13 cellular contexts compared by ENCODE assay signal in the genomic region with DNA sequence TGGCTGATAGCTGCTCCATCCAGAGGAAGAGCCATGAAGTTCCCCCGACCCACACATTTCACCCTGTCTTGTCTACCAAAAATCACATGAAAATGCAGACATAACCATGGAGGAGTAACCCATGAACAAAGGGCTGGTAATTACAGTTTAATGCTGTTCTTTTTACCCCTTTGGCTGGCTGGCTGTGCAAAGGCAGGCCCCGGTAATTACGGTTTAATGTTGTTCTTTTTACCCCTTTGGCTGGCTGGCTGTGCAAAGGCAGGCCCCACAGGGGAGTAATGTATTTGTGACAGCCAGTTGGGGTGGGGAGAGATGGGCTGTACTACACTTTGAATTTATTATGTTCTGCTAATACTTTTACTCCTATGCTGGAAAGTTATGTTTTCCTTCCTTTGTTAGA. TPM values are rescaled to one million over a fixed set of nuclear protein-coding genes. Genes with fewer than 3 reads are reported as not detected.
DNase-seq lines count a peak whose midpoint lies in the region; ATAC-seq, FAIRE-seq and TF ChIP-seq lines count a peak whose summit lies in the region.
"Had no signal": no experiment of that assay in that cellular context is flagged by ENCODE, and none has a peak within 500 bp of the region (broad histone marks: within the 10 kb centered on the region; RNA-seq: fewer than 3 reads in every experiment).

No MANE protein-coding gene starts in this region.

- FAIRE-seq in H54 (lab: Jason Lieb, UNC), result no peak
- FAIRE-seq: GM12878, keratinocyte, urothelium cell line had no signal

- TF ChIP-seq POLR2A in uterus (IDR thresholded peaks at IDR 0.05) (no peak), H54 (IDR thresholded peaks at IDR 0.05; ENCODE audit: low read depth, low read length) (no peak)

- intact Hi-C loops in left ventricle myocardium inferior (cut with micrococcal nuclease), result loop anchor here (10.0 kb wide), 1 partner anchor 1012 kb away; no protein-coding TSS in a partner anchor
- intact Hi-C loops in Right ventricle myocardium inferior (cut with DNase I), result no loop called here
- intact Hi-C loops in uterus (cut with DNase I; ENCODE audit: low total_unique reads), result no loop called here

- ATAC-seq in Right ventricle myocardium inferior (no peak), GM23338 (no peak), GM21515 (IDR thresholded peaks at IDR 0.05; ENCODE audit: unreplicated experiment) (no peak)
- ATAC-seq in activated T-helper 17 cell treated with anti-CD3 and anti-CD28 coated beads, Interleukin-2, amount 50 U/mL, for 72 hours (replicated peaks), result no peak
- ATAC-seq: body of pancreas, GM12878 had no signal

- H3K27me3 Mint-ChIP-seq in activated T-helper 17 cell treated with anti-CD3 and anti-CD28 coated beads, Interleukin-2, amount 50 U/mL, for 72 hours, result no peaks in the 10 kb centered on the region
- H3K27me3 Mint-ChIP-seq in mesothelial cell of epicardium (ENCODE audit: low read depth) (no peaks in the 10 kb centered on the region), GM23338 (ENCODE audit: insufficient read depth, low read depth, poor library complexity) (peaks cover 5% of the 10 kb centered on the region)
- H3K27me3 Mint-ChIP-seq: activated B cell treated with CpG ODN at 0.5 μM for 24 hours had no signal

- peak overlapping the region; percentile 83 for H3K27ac Mint-ChIP-seq in activated T-helper 17 cell treated with anti-CD3 and anti-CD28 coated beads, Interleukin-2, amount 50 U/mL, for 72 hours
- peak overlapping the region; percentile 77 for H3K27ac Mint-ChIP-seq in mesothelial cell of epicardium
- H3K27ac Mint-ChIP-seq in GM23338, result no peak overlapping the region
- H3K27ac Mint-ChIP-seq: activated B cell treated with CpG ODN at 0.5 μM for 24 hours had no signal

- H3K27ac ChIP-seq in left ventricle myocardium inferior (replicated peaks), result peak overlapping the region; percentile 91
- peak overlapping the region; percentile 79 to 82 for H3K27ac ChIP-seq in uterus
- H3K27ac ChIP-seq in GM23338 (ENCODE audit: low read depth), result no peak overlapping the region
- H3K27ac ChIP-seq: body of pancreas had no signal

- peak overlapping the region; percentile 81 for H3K4me3 Mint-ChIP-seq in activated T-helper 17 cell treated with anti-CD3 and anti-CD28 coated beads, Interleukin-2, amount 50 U/mL, for 72 hours
- H3K4me3 Mint-ChIP-seq in mesothelial cell of epicardium, result no peak overlapping the region
- H3K4me3 Mint-ChIP-seq in GM23338, result no peak overlapping the region
- H3K4me3 Mint-ChIP-seq: activated B cell treated with CpG ODN at 0.5 μM for 24 hours had no signal

- H3K79me2 ChIP-seq in GM23338 (replicated peaks; ENCODE audit: insufficient read depth), result no peaks in the 10 kb centered on the region

- H3K9me3 ChIP-seq in left ventricle myocardium inferior (replicated peaks) (no peaks in the 10 kb centered on the region), uterus (no peaks in the 10 kb centered on the region)
- H3K9me3 ChIP-seq: body of pancreas had no signal

- no peak overlapping the region for H3K4me2 ChIP-seq in GM23338

- no peak overlapping the region for H2AFZ ChIP-seq in GM23338

- H3K27me3 ChIP-seq in left ventricle myocardium inferior (ENCODE audit: low read depth) (no peaks in the 10 kb centered on the region), uterus (no peaks in the 10 kb centered on the region), GM23338 (ENCODE audit: insufficient read depth) (no peaks in the 10 kb centered on the region)
- H3K27me3 ChIP-seq: body of pancreas had no signal

- TF ChIP-seq CTCF in left ventricle myocardium inferior (IDR thresholded peaks at IDR 0.05; ENCODE audit: borderline replicate concordance) (no peak), mesothelial cell of epicardium (IDR thresholded peaks at IDR 0.05; ENCODE audit: unreplicated experiment) (no peak), uterus (IDR thresholded peaks at IDR 0.05) (no peak), GM23338 (conservative IDR thresholded peaks at IDR 0.05; ENCODE audit: low read depth in 2 of 2) (no peak)

- no peaks in the 10 kb centered on the region for H3K36me3 ChIP-seq in left ventricle myocardium inferior
- H3K36me3 ChIP-seq in uterus, result no peaks in the 10 kb centered on the region
- no peaks in the 10 kb centered on the region for H3K36me3 ChIP-seq in GM23338 (ENCODE audit: insufficient read depth)

- no peaks in the 10 kb centered on the region for H3K36me3 Mint-ChIP-seq in activated T-helper 17 cell treated with anti-CD3 and anti-CD28 coated beads, Interleukin-2, amount 50 U/mL, for 72 hours (ENCODE audit: low read depth)
- H3K36me3 Mint-ChIP-seq in mesothelial cell of epicardium (no peaks in the 10 kb centered on the region), GM23338 (ENCODE audit: low read depth) (peaks cover 6% of the 10 kb centered on the region; the same call in 2 of the 3 replicates)

- no peaks in the 10 kb centered on the region for H4K20me1 ChIP-seq in GM23338 (replicated peaks; ENCODE audit: insufficient read depth)

- H3K4me3 ChIP-seq in left ventricle myocardium inferior (no peak overlapping the region), uterus (no peak overlapping the region), GM23338 (no peak overlapping the region)
- H3K4me3 ChIP-seq: body of pancreas, GM12878 had no signal

- DNase-seq in left ventricle myocardium inferior, result no peak
- no peak for DNase-seq in Right ventricle myocardium inferior (ENCODE audit: missing footprints)
- DNase-seq in mesothelial cell of epicardium (ENCODE audit: low spot score in 2 of 2, unreplicated experiment in 2 of 2), result no peak
- no peak for DNase-seq in uterus
- no peak for DNase-seq in GM23338 (ENCODE audit: low spot score)
- DNase-seq in H54 (ENCODE audit: insufficient read length, low spot score), result no peak
- DNase-seq: activated B cell treated with CpG ODN at 0.5 μM for 24 hours, body of pancreas had no signal

- no peaks in the 10 kb centered on the region for H3F3A ChIP-seq in GM23338 (replicated peaks; ENCODE audit: low read depth)

- H3K9me3 Mint-ChIP-seq in activated T-helper 17 cell treated with anti-CD3 and anti-CD28 coated beads, Interleukin-2, amount 50 U/mL, for 72 hours, result no peaks in the 10 kb centered on the region
- H3K9me3 Mint-ChIP-seq in mesothelial cell of epicardium, result no peaks in the 10 kb centered on the region
- peaks cover 6% of the 10 kb centered on the region; the same call in 2 of the 3 replicates for H3K9me3 Mint-ChIP-seq in GM23338
- H3K9me3 Mint-ChIP-seq: activated B cell treated with CpG ODN at 0.5 μM for 24 hours had no signal

- H3K4me1 ChIP-seq in left ventricle myocardium inferior, result peaks cover 100% of the 10 kb centered on the region
- peaks cover 18 to 25% of the 10 kb centered on the region in 2 donors for H3K4me1 ChIP-seq in uterus
- H3K4me1 ChIP-seq in GM23338 (ENCODE audit: insufficient read depth), result peaks cover 2% of the 10 kb centered on the region

- H3K4me1 Mint-ChIP-seq in activated T-helper 17 cell treated with anti-CD3 and anti-CD28 coated beads, Interleukin-2, amount 50 U/mL, for 72 hours, result peaks cover 58% of the 10 kb centered on the region
- peaks cover 68% of the 10 kb centered on the region for H3K4me1 Mint-ChIP-seq in mesothelial cell of epicardium
- H3K4me1 Mint-ChIP-seq in GM23338, result peaks cover 3% of the 10 kb centered on the region

- no peaks in the 10 kb centered on the region for H3K9me2 ChIP-seq in GM23338 (ENCODE audit: insufficient read depth)

TF ChIP-seq in GM23338, 12 proteins besides CTCF, POLR2A, EP300 and RAD21:
- TF ChIP-seq, protein P1, sequence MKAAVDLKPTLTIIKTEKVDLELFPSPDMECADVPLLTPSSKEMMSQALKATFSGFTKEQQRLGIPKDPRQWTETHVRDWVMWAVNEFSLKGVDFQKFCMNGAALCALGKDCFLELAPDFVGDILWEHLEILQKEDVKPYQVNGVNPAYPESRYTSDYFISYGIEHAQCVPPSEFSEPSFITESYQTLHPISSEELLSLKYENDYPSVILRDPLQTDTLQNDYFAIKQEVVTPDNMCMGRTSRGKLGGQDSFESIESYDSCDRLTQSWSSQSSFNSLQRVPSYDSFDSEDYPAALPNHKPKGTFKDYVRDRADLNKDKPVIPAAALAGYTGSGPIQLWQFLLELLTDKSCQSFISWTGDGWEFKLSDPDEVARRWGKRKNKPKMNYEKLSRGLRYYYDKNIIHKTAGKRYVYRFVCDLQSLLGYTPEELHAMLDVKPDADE (IDR thresholded peaks at IDR 0.05), result no peak
- TF ChIP-seq STAT1 (IDR thresholded peaks at IDR 0.05; ENCODE audit: unreplicated experiment), result no peak
- TF ChIP-seq ZNF331 (CRISPR knock-in tag; IDR thresholded peaks at IDR 0.05; ENCODE audit: low read depth), result no peak

RNA-seq across cellular contexts. Expression of a gene that starts 41.7 kb away (rescaled TPM):
- total RNA-seq in left ventricle myocardium inferior (132 TPM), Right ventricle myocardium inferior (113 TPM), mesothelial cell of epicardium (77.3 to 80.4 TPM (median 79.0 TPM) in 3 replicates), uterus (100 to 1,000 TPM; 101 to 358 (median 190) TPM)
- 10 to 100 TPM; 47.5 to 57.0 TPM for total RNA-seq in activated T-helper 17 cell treated with anti-CD3 and anti-CD28 coated beads, Interleukin-2, amount 50 U/mL, for 72 hours
- total RNA-seq in GM23338 (2014; rRNA removed; shearing (Covaris generic)), result 9.8 and 25.4 TPM in 2 replicates
- 3.4 and 5.9 TPM in 2 replicates for polyA plus RNA-seq in GM23338 (2016; fragmentation: Nextera tagmentation; extraction: Ambion mirVana)
